ENCODE assay signal across 1 cellular context in the genomic region with DNA sequence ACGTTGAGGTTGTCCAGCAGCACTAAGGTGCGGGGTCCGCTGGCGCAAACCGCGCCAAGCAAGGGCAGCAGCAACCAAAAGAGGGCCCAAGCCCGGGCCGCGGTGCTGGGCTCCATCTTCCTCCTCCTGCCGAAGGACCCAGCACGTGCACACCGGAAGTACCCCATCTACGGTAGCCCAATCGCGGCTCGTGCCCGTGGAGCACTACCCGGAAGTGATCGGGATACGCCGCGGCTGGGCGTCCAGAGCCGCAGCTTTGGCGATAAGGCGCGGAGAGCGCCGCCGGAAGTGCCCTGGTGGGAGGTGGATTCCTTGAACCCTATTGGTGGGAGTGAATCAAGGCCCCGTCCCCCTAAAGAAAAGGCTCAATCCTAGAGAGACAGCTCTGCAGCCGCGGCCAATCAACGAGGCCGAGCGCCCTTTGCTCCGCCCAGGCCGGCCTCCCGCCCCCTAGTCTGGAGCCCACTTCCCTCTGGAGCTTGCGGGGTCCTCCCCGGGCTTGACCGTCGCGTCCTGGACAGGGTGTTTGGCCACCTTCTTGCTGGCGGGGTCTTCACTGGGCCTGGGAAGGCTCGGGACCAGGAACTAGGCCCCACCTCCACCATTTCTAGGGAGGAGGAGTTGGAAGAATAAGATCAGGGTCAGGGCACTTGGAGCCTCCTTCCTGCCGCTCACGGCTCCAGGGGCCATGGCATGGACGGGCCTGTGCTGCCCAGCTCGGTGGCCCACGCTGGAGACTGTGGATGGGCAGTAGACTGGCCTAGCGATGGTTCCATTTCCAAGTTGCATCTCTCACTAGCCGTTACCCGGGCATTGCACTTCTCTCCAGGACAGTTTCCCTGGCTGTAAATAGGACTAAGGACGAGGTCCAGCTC.
TF ChIP-seq lines count a peak whose summit lies in the region.

TSS of gene DDOST (minus strand) at position 135 of the 875 bp plus-strand sequence. CDS start at position 116, 19 bp downstream.

TF ChIP-seq in HEK293, 187 proteins besides CTCF, POLR2A, EP300 and RAD21 (continued from another document and continues in another):
- no peak for TF ChIP-seq REST (tag by site-specific recombination; IDR thresholded peaks at IDR 0.05)
- TF ChIP-seq ZNF48 (tag by site-specific recombination; IDR thresholded peaks at IDR 0.05): no peak
- peak; percentile 14; the same call in 1 of the 2 replicates for TF ChIP-seq KLF9 (tag by site-specific recombination; IDR thresholded peaks at IDR 0.05; ENCODE audit: low read depth)
- TF ChIP-seq ZNF701 (tag by site-specific recombination; IDR thresholded peaks at IDR 0.05): no peak
- TF ChIP-seq ZNF112 (tag by site-specific recombination; IDR thresholded peaks at IDR 0.05): no peak
- TF ChIP-seq ZNF514 (tag by site-specific recombination; IDR thresholded peaks at IDR 0.05): no peak
- no peak for TF ChIP-seq ZNF776 (tag by site-specific recombination; IDR thresholded peaks at IDR 0.05; ENCODE audit: borderline replicate concordance)
- TF ChIP-seq SP3 (tag by site-specific recombination; IDR thresholded peaks at IDR 0.05): peak; percentile 87
- no peak for TF ChIP-seq ZNF24 (tag by site-specific recombination; IDR thresholded peaks at IDR 0.05)
- TF ChIP-seq ZNF362 (tag by site-specific recombination; IDR thresholded peaks at IDR 0.05): no peak
- TF ChIP-seq WT1 (tag by site-specific recombination; IDR thresholded peaks at IDR 0.05): no peak
- TF ChIP-seq ZNF560 (tag by site-specific recombination; IDR thresholded peaks at IDR 0.05; ENCODE audit: borderline replicate concordance): no peak
- TF ChIP-seq, protein P1, sequence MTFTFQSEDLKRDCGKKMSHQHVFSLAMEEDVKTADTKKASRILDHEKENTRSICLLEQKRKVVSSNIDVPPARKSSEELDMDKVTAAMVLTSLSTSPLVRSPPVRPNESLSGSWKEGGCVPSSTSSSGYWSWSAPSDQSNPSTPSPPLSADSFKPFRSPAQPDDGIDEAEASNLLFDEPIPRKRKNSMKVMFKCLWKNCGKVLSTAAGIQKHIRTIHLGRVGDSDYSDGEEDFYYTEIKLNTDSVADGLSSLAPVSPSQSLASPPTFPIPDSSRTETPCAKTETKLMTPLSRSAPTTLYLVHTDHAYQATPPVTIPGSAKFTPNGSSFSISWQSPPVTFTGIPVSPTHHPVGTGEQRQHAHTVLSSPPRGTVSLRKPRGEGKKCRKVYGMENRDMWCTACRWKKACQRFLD (tag by site-specific recombination; IDR thresholded peaks at IDR 0.05): no peak
- no peak for TF ChIP-seq ZNF274 (IDR thresholded peaks at IDR 0.05; ENCODE audit: low read length)
- TF ChIP-seq ZNF274 (tag by site-specific recombination; IDR thresholded peaks at IDR 0.05; ENCODE audit: borderline replicate concordance): no peak
- TF ChIP-seq ZIC2 (tag by site-specific recombination; IDR thresholded peaks at IDR 0.05): peak; percentile 54
- no peak for TF ChIP-seq SALL2 (tag by site-specific recombination; IDR thresholded peaks at IDR 0.05; ENCODE audit: borderline replicate concordance)
- TF ChIP-seq, protein P2, sequence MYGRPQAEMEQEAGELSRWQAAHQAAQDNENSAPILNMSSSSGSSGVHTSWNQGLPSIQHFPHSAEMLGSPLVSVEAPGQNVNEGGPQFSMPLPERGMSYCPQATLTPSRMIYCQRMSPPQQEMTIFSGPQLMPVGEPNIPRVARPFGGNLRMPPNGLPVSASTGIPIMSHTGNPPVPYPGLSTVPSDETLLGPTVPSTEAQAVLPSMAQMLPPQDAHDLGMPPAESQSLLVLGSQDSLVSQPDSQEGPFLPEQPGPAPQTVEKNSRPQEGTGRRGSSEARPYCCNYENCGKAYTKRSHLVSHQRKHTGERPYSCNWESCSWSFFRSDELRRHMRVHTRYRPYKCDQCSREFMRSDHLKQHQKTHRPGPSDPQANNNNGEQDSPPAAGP (tag by site-specific recombination; IDR thresholded peaks at IDR 0.05): no peak
- no peak for TF ChIP-seq ZNF16 (tag by site-specific recombination; IDR thresholded peaks at IDR 0.05; ENCODE audit: low read depth)
- TF ChIP-seq ZSCAN23 (tag by site-specific recombination; IDR thresholded peaks at IDR 0.05): no peak
- 0 out of 2 replicates have a peak, but pooled peaks have one; percentile 25 for TF ChIP-seq KLF16 (tag by site-specific recombination; IDR thresholded peaks at IDR 0.05)
- TF ChIP-seq ZNF157 (tag by site-specific recombination; IDR thresholded peaks at IDR 0.05): no peak
- TF ChIP-seq TCF7L2 (IDR thresholded peaks at IDR 0.05; ENCODE audit: borderline replicate concordance, low read depth, low read length): no peak
- no peak for TF ChIP-seq ZNF404 (tag by site-specific recombination; IDR thresholded peaks at IDR 0.05)
- TF ChIP-seq, protein P3, sequence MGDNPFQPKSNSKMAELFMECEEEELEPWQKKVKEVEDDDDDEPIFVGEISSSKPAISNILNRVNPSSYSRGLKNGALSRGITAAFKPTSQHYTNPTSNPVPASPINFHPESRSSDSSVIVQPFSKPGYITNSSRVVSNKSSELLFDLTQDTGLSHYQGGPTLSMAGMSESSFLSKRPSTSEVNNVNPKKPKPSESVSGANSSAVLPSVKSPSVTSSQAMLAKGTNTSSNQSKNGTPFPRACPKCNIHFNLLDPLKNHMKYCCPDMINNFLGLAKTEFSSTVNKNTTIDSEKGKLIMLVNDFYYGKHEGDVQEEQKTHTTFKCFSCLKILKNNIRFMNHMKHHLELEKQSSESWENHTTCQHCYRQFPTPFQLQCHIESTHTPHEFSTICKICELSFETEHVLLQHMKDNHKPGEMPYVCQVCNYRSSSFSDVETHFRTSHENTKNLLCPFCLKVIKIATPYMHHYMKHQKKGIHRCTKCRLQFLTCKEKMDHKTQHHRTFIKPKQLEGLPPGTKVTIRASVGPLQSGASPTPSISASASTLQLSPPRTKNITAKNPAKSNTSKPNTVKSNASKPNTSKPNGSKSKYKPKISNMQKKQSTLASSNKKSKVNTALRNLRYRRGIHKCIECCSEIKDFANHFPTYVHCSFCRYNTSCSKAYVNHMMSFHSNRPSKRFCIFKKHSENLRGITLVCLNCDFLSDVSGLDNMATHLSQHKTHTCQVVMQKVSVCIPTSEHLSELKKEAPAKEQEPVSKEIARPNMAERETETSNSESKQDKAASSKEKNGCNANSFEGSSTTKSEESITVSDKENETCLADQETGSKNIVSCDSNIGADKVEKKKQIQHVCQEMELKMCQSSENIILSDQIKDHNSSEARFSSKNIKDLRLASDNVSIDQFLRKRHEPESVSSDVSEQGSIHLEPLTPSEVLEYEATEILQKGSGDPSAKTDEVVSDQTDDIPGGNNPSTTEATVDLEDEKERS (tag by site-specific recombination; IDR thresholded peaks at IDR 0.05): no peak
- no peak for TF ChIP-seq HOXD13 (CRISPR knock-in tag; IDR thresholded peaks at IDR 0.05; ENCODE audit: borderline replicate concordance)
- TF ChIP-seq, protein P4, sequence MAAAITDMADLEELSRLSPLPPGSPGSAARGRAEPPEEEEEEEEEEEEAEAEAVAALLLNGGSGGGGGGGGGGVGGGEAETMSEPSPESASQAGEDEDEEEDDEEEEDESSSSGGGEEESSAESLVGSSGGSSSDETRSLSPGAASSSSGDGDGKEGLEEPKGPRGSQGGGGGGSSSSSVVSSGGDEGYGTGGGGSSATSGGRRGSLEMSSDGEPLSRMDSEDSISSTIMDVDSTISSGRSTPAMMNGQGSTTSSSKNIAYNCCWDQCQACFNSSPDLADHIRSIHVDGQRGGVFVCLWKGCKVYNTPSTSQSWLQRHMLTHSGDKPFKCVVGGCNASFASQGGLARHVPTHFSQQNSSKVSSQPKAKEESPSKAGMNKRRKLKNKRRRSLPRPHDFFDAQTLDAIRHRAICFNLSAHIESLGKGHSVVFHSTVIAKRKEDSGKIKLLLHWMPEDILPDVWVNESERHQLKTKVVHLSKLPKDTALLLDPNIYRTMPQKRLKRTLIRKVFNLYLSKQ (tag by site-specific recombination; IDR thresholded peaks at IDR 0.05; ENCODE audit: borderline replicate concordance): no peak
- TF ChIP-seq ZNF521 (tag by site-specific recombination; IDR thresholded peaks at IDR 0.05): no peak
- TF ChIP-seq SP2 (tag by site-specific recombination; IDR thresholded peaks at IDR 0.05): peak; percentile 100
- TF ChIP-seq ELK4 (IDR thresholded peaks at IDR 0.05; ENCODE audit: borderline replicate concordance, low read depth, low read length): peak; percentile 92
- TF ChIP-seq ZNF555 (tag by site-specific recombination; conservative IDR thresholded peaks at IDR 0.05): no peak
- no peak for TF ChIP-seq HOXA7 (CRISPR knock-in tag; IDR thresholded peaks at IDR 0.05; ENCODE audit: borderline replicate concordance)
- no peak; the same call in 1 of the 2 replicates for TF ChIP-seq ZFP69B (tag by site-specific recombination; IDR thresholded peaks at IDR 0.05)
- TF ChIP-seq YY1 (tag by site-specific recombination; IDR thresholded peaks at IDR 0.05): peak; percentile 39
- no peak for TF ChIP-seq ZNF623 (tag by site-specific recombination; IDR thresholded peaks at IDR 0.05)
- no peak for TF ChIP-seq MEIS1 (CRISPR knock-in tag; IDR thresholded peaks at IDR 0.05; ENCODE audit: borderline replicate concordance)
- peak; percentile 47; the same call in 1 of the 2 replicates for TF ChIP-seq GLIS1 (tag by site-specific recombination; IDR thresholded peaks at IDR 0.05)
- no peak for TF ChIP-seq ATF2 (tag by site-specific recombination; IDR thresholded peaks at IDR 0.05; ENCODE audit: low read depth)
- TF ChIP-seq ZNF76 (tag by site-specific recombination; IDR thresholded peaks at IDR 0.05; ENCODE audit: borderline replicate concordance, low read depth): peak; percentile 32; the same call in 1 of the 2 replicates
- TF ChIP-seq ZNF341 (tag by site-specific recombination; IDR thresholded peaks at IDR 0.05; ENCODE audit: low read depth): 0 out of 2 replicates have a peak, but pooled peaks have one; percentile 34
- TF ChIP-seq ZNF398 (tag by site-specific recombination; IDR thresholded peaks at IDR 0.05): no peak
- no peak for TF ChIP-seq ZNF544 (tag by site-specific recombination; IDR thresholded peaks at IDR 0.05)
- 0 out of 2 replicates have a peak, but pooled peaks have one; percentile 35 for TF ChIP-seq OSR2 (tag by site-specific recombination; IDR thresholded peaks at IDR 0.05)
